8 cellular contexts compared by ENCODE assay signal in the genomic region with DNA sequence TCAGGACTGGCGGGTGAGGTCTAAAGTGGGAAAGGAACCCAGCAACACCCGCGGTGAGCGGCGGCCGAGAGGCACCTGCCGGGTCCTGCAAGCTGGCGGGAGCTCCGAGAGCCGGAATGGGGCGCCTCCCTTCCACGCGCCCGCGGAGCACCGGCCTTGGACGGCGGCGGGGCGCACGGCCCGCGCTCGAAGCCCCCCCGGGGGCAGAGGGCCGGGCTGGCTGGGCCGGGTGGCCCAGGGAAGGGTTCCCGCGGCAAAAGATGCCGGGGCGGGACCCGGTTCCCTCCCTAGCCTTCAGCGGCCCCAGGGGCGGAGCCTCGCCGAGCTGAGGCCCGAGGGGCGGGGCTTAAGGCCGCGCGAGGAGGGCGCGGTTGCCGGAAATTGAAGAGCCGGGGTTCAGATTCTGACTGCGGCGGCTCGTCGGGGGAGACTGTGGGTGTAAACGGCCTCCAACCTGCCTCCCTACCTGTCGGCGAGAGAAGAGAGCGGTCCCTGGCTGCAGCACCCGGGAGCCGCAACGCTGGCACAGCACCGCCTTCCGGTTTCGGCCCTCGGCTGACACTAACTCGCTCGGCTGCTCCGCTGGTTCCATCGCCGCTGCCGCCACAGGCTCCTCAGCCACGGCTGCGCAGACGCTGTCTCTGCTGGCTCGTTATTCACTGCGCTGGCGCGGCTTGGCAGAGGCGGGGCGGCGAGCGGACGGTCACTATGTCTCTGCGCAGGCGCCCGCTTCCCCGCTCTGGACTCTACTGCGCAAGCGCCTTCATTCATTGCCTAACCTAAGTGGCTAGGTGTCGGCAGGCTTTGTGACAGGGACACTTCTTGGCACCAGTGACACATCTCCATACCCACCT. TPM values are rescaled to one million over a fixed set of nuclear protein-coding genes. Genes with fewer than 3 reads are reported as not detected.
DNase-seq lines count a peak whose midpoint lies in the region; ATAC-seq and TF ChIP-seq lines count a peak whose summit lies in the region.

A gene (minus strand): TSS at position 643 of the 854 bp plus-strand sequence. CDS start 51 bp downstream, at position 592.

- TF ChIP-seq POLR2A in thyroid gland (IDR thresholded peaks at IDR 0.05) = peak; percentile 55 to 86

- DNase-seq in GM10248 (ENCODE audit: extremely low spot score) = peak; percentile 96
- peak; percentile 99 for DNase-seq in NCI-H1092 treated with DMSO at 0.1 percent for 48 hours (lab: John Stamatoyannopoulos, UW)
- DNase-seq in SKM-1 (lab: John Stamatoyannopoulos, UW; ENCODE audit: unreplicated experiment) = peak; percentile 100
- peak; percentile 94 to 98 for DNase-seq in activated naive CD4-positive, alpha-beta T cell treated with anti-CD3 and anti-CD28 coated beads, Interleukin-2, amount 50 U/mL, for 72 hours (ENCODE audit: low spot score in 2 of 2)
- DNase-seq in glomerular visceral epithelial cell (ENCODE audit: extremely low spot score) = peak; percentile 96
- peak; percentile 99 for DNase-seq in osteocyte (ENCODE audit: extremely low spot score, unreplicated experiment)
- DNase-seq in thyroid gland = peak; percentile 98

- 0% methylated on average over 8 to 13 of the region's 85 CpGs for WGBS in thyroid gland, 2 donors

- peak within 1 kb of the TSS; percentile 91 for H3K4me3 Mint-ChIP-seq in osteocyte (ENCODE audit: unreplicated experiment)

- peaks cover 7 to 12% of the 10 kb centered on the region in 2 donors for H3K4me1 ChIP-seq in thyroid gland

- ATAC-seq in HG02610 (IDR thresholded peaks at IDR 0.05; ENCODE audit: unreplicated experiment) = peak; percentile 90
- ATAC-seq in activated naive CD4-positive, alpha-beta T cell treated with anti-CD3 and anti-CD28 coated beads, Interleukin-2, amount 50 U/mL, for 72 hours = peak; percentile 91 to 95

- POLR2A ChIA-PET in GM10248 (lab: Yijun Ruan, JAX) = no interaction called here

- H3K27ac ChIP-seq in thyroid gland = peak within 1 kb of the TSS; percentile 54 to 92 (median 84)

- no peaks in the 10 kb centered on the region for H3K27me3 Mint-ChIP-seq in osteocyte (ENCODE audit: unreplicated experiment)

- peaks cover 16 to 18% of the 10 kb centered on the region in 2 donors for H3K36me3 ChIP-seq in thyroid gland

- intact Hi-C loops in thyroid gland (cut with DNase I) = loop anchor here (10.0 kb wide), 1 partner anchor 66 kb away; a partner anchor contains a TSS

- no peaks in the 10 kb centered on the region for H3K27me3 ChIP-seq in thyroid gland

- TF ChIP-seq CTCF in GM10248 (IDR thresholded peaks at IDR 0.05; ENCODE audit: control extremely low read depth, extremely low read depth, low read depth, missing control alignments) (no peak), osteocyte (IDR thresholded peaks at IDR 0.05) (peak; percentile 38), thyroid gland (IDR thresholded peaks at IDR 0.05) (peak in 2 of 6 experiments; percentile 11 to 18)

- H3K36me3 Mint-ChIP-seq in activated naive CD4-positive, alpha-beta T cell treated with anti-CD3 and anti-CD28 coated beads, Interleukin-2, amount 50 U/mL, for 72 hours = peaks cover 0 to 12% of the 10 kb centered on the region in 2 donors
- H3K36me3 Mint-ChIP-seq in osteocyte (ENCODE audit: unreplicated experiment) = peaks cover 17% of the 10 kb centered on the region

- H3K9me3 ChIP-seq in thyroid gland = no peaks in the 10 kb centered on the region

- CTCF ChIA-PET in GM10248 (lab: Yijun Ruan, JAX) = interaction anchor here (1.0 to 1.4 kb wide), 4 partner anchors 26 to 111 kb away, joined by 3 to 5 read pairs (median 3); no protein-coding TSS in a partner anchor

- peak within 1 kb of the TSS; percentile 88 to 99 for H3K27ac Mint-ChIP-seq in activated naive CD4-positive, alpha-beta T cell treated with anti-CD3 and anti-CD28 coated beads, Interleukin-2, amount 50 U/mL, for 72 hours
- peak within 1 kb of the TSS; percentile 90 for H3K27ac Mint-ChIP-seq in osteocyte (ENCODE audit: unreplicated experiment)

- peaks cover 18% of the 10 kb centered on the region for H3K4me1 Mint-ChIP-seq in osteocyte (ENCODE audit: unreplicated experiment)

- H3K9me3 Mint-ChIP-seq in activated naive CD4-positive, alpha-beta T cell treated with anti-CD3 and anti-CD28 coated beads, Interleukin-2, amount 50 U/mL, for 72 hours = no peaks in the 10 kb centered on the region
- no peaks in the 10 kb centered on the region for H3K9me3 Mint-ChIP-seq in osteocyte (ENCODE audit: unreplicated experiment)

- peak within 1 kb of the TSS; percentile 17 to 96 (median 77) for H3K4me3 ChIP-seq in thyroid gland (replicated peaks in 1 of 3)

RNA-seq across cellular contexts. Expression of the gene that starts here (rescaled TPM):
- total RNA-seq in activated naive CD4-positive, alpha-beta T cell treated with anti-CD3 and anti-CD28 coated beads, Interleukin-2, amount 50 U/mL, for 72 hours = 1 to 10 TPM; 8.1 to 8.8 TPM
- total RNA-seq in osteocyte = 12.2 and 13.9 TPM in 2 replicates
- total RNA-seq in thyroid gland = 10 to 100 TPM in 1 of 4 donors, 1 to 10 TPM in 3; 6.1 to 10.7 (median 7.8) TPM

Comparison
In these comparisons a context has a peak if more than half of its experiments do, and no peak if none do; other contexts are left out.
1. Peak in every context shown above with its lines: DNase-seq, ATAC-seq, H3K4me3 ChIP-seq and H3K27ac ChIP-seq.